ENCODE assay signal across 8 cellular contexts in the genomic region with DNA sequence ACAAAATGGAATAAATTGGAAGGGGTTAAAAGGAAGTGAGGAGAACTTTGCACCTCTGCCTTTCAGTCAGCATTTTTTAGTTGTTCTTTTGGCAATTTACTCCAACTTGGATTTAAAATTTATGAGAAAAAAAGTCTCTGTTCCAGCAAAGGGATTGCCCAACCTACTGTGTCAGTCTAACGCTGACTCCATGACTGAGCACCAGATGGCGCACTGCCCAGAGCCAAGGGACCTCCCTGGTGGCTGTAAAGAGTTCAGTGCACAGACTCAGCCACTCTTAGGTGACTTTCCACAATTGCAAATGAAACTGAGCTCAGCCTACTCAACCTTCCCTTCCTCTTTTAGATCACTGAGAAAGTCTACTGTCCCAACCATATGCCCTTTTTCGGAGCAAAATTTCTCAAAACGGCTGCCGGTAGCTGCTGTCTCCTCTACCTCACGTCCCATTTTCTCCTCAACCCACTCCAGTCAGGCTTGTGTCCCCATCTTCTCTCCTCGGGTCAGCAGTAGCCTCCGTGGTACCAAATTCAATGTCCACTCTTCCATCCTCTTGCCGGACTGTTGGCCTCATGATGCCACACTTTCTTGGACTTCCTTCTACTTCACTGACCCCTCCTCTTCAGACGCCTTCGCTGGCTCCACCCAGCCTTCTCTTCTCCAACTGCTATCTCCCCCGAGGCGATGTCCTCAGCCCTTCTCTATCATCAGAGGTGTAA. TPM values are rescaled to one million over a fixed set of nuclear protein-coding genes. Genes with fewer than 3 reads are reported as not detected.
DNase-seq lines count a peak whose midpoint lies in the region; ATAC-seq and TF ChIP-seq lines count a peak whose summit lies in the region.

No MANE protein-coding gene starts in this region.

- no peaks in the 10 kb centered on the region for H3K36me3 ChIP-seq in BJ (ENCODE audit: control insufficient read depth, insufficient read depth, low read length)

- CTCF ChIA-PET in BJ (lab: Yijun Ruan, JAX) = interaction anchor here (0.6 to 2.3 kb wide), 8 partner anchors 8 to 270 kb away, joined by 3 to 8 read pairs (median 4); a partner anchor contains a TSS

- no peaks in the 10 kb centered on the region for H3K27me3 ChIP-seq in BJ (ENCODE audit: control insufficient read depth, insufficient read depth, low read length)

- DNase-seq in BJ (ENCODE audit: low read depth) (peak; percentile 15), NCI-H345 treated with DMSO at 0.1 percent for 48 hours (lab: John Stamatoyannopoulos, UW; ENCODE audit: unreplicated experiment) (peak; percentile 19), dermis blood vessel endothelial cell (peak; percentile 68), lung microvascular endothelial cell (ENCODE audit: low read depth in 2 of 2) (peak; percentile 59 to 73)
- DNase-seq in activated CD4-positive, alpha-beta T cell treated with anti-CD3 and anti-CD28 coated beads for 1 hour = peak; percentile 18
- peak; percentile 30 to 57 for DNase-seq in stimulated activated CD8-positive, alpha-beta memory T cell treated with anti-CD3 and anti-CD28 coated beads, Interleukin-2, amount 100 ng/mL, for 48 hours (ENCODE audit: low read depth in 2 of 2)

- peak; percentile 74 for TF ChIP-seq CTCF in BJ (IDR thresholded peaks at IDR 0.05; ENCODE audit: insufficient read depth, low read depth, low read length)

- ATAC-seq in GM19023 (IDR thresholded peaks at IDR 0.05; ENCODE audit: unreplicated experiment) (peak; percentile 99), HG03108 (IDR thresholded peaks at IDR 0.05; ENCODE audit: unreplicated experiment) (peak; percentile 89)

- no peak overlapping the region for H3K4me3 ChIP-seq in BJ (ENCODE audit: low read depth, low read length)

- POLR2A ChIA-PET in BJ (lab: Charles Lee) = no interaction called here

RNA-seq across cellular contexts. Expression of a gene that starts 38.7 kb away (rescaled TPM):
- polyA plus RNA-seq in BJ (2011; rRNA removed) = not detected in 2 replicates
- polyA minus RNA-seq in BJ (2011; rRNA and poly(A)+ RNA removed) = not detected in 2 replicates
- total RNA-seq in dermis blood vessel endothelial cell (not detected in 2 replicates), lung microvascular endothelial cell (not detected in 2 replicates)

RNA-seq across cellular contexts. Expression of a gene that starts 53.7 kb away (rescaled TPM):
- polyA plus RNA-seq in BJ (2011; rRNA removed) = 20.4 and 30.0 TPM in 2 replicates
- polyA minus RNA-seq in BJ (2011; rRNA and poly(A)+ RNA removed) = 2.9 and 3.9 TPM in 2 replicates
- total RNA-seq in dermis blood vessel endothelial cell (20.4 and 22.9 TPM in 2 replicates), lung microvascular endothelial cell (6.2 and 15.5 TPM in 2 replicates)

Comparison
In these comparisons a context has a peak if more than half of its experiments do, and no peak if none do; other contexts are left out.
1. DNase-seq: peak in every context shown above with its lines; median percentile 68 in dermis blood vessel endothelial cell; 66 in lung microvascular endothelial cell; 44 in stimulated activated CD8-positive, alpha-beta memory T cell treated with anti-CD3 and anti-CD28 coated beads, Interleukin-2, amount 100 ng/mL, for 48 hours; 19 in NCI-H345 treated with DMSO at 0.1 percent for 48 hours; 18 in activated CD4-positive, alpha-beta T cell treated with anti-CD3 and anti-CD28 coated beads for 1 hour; 15 in BJ.